In genomic region chr3:196867155-196867506, GRCh38 we compare ENCODE assay signal across 8 cellular contexts. TPM values are rescaled to one million over a fixed set of nuclear protein-coding genes. Genes with fewer than 3 reads are reported as not detected.
A peak's percentile ranks its signal among the peaks of the same experiment; 100 is the strongest.
DNase-seq lines count a peak whose midpoint lies in the region; ATAC-seq, FAIRE-seq and TF ChIP-seq lines count a peak whose summit lies in the region.

No MANE protein-coding gene starts in this region.

- H3K27ac Mint-ChIP-seq in activated T-cell treated with anti-CD3 and anti-CD28 coated beads, Interleukin-2, amount 50 U/mL, for 24 hours: peak overlapping the region; percentile 92
- peak overlapping the region; percentile 86 for H3K27ac Mint-ChIP-seq in activated CD8-positive, alpha-beta T cell treated with anti-CD3 and anti-CD28 coated beads, Interleukin-2, amount 10 ng/mL, durations not matched to agents 7 days and 5 days

- no peak for TF ChIP-seq CTCF in kidney (IDR thresholded peaks at IDR 0.05; ENCODE audit: borderline replicate concordance, extremely low read depth, insufficient read depth)

- peaks cover 20% of the 10 kb centered on the region for H3K36me3 Mint-ChIP-seq in activated T-cell treated with anti-CD3 and anti-CD28 coated beads, Interleukin-2, amount 50 U/mL, for 24 hours (ENCODE audit: low read depth)
- H3K36me3 Mint-ChIP-seq in activated CD8-positive, alpha-beta T cell treated with anti-CD3 and anti-CD28 coated beads, Interleukin-2, amount 10 ng/mL, durations not matched to agents 7 days and 5 days (ENCODE audit: low read depth): peaks cover 4% of the 10 kb centered on the region

- no peaks in the 10 kb centered on the region for H3K9me3 Mint-ChIP-seq in activated T-cell treated with anti-CD3 and anti-CD28 coated beads, Interleukin-2, amount 50 U/mL, for 24 hours
- H3K9me3 Mint-ChIP-seq in activated CD8-positive, alpha-beta T cell treated with anti-CD3 and anti-CD28 coated beads, Interleukin-2, amount 10 ng/mL, durations not matched to agents 7 days and 5 days (ENCODE audit: insufficient read depth): peaks cover 7% of the 10 kb centered on the region

- H3K9ac ChIP-seq in kidney (ENCODE audit: low read length in 2 of 2): peak overlapping the region; percentile 74 to 92

- H3K4me1 Mint-ChIP-seq in activated T-cell treated with anti-CD3 and anti-CD28 coated beads, Interleukin-2, amount 50 U/mL, for 24 hours (ENCODE audit: low read depth): peaks cover 26% of the 10 kb centered on the region
- peaks cover 19% of the 10 kb centered on the region for H3K4me1 Mint-ChIP-seq in activated CD8-positive, alpha-beta T cell treated with anti-CD3 and anti-CD28 coated beads, Interleukin-2, amount 10 ng/mL, durations not matched to agents 7 days and 5 days (ENCODE audit: low read depth)

- H3K4me3 ChIP-seq in kidney (ENCODE audit: low read length in 2 of 2) (peak overlapping the region; percentile 80 to 89), thymus (ENCODE audit: low read length) (peak overlapping the region; percentile 74)

- peak overlapping the region; percentile 59 to 82 for H3K27ac ChIP-seq in kidney (ENCODE audit: low read depth in 2 of 2, low read length in 2 of 2)
- no peak overlapping the region for H3K27ac ChIP-seq in thymus (ENCODE audit: low read depth)

- CTCF ChIA-PET in activated CD8-positive, alpha-beta T cell treated with anti-CD3 and anti-CD28 coated beads, Interleukin-2, amount 10 ng/mL, durations not matched to agents 7 days and 5 days (lab: Charles Lee): interaction anchor here (1.2 to 2.8 kb wide), 6 partner anchors 8 to 345 kb away, joined by 3 to 11 read pairs (median 3); partner anchors contain the start of gene NCBP2

- no peak for ATAC-seq in activated CD8-positive, alpha-beta T cell treated with anti-CD3 and anti-CD28 coated beads, Interleukin-2, amount 10 ng/mL, durations not matched to agents 7 days and 5 days

- H3K9me3 ChIP-seq in kidney (ENCODE audit: control insufficient read depth in 1 of 2, low read length in 2 of 2): no peaks in the 10 kb centered on the region
- H3K9me3 ChIP-seq in thymus (ENCODE audit: control insufficient read depth): no peaks in the 10 kb centered on the region

- no peak for FAIRE-seq in kidney (lab: Jason Lieb, UNC)

- WGBS in thymus: 54% methylated on average over 6 of the region's 6 CpGs

- intact Hi-C loops in kidney (cut with DNase I): no loop called here

- H3K4me3 Mint-ChIP-seq in activated T-cell treated with anti-CD3 and anti-CD28 coated beads, Interleukin-2, amount 50 U/mL, for 24 hours: peak overlapping the region; percentile 84
- peak overlapping the region; percentile 74 for H3K4me3 Mint-ChIP-seq in activated CD8-positive, alpha-beta T cell treated with anti-CD3 and anti-CD28 coated beads, Interleukin-2, amount 10 ng/mL, durations not matched to agents 7 days and 5 days

- H3K27me3 Mint-ChIP-seq in activated T-cell treated with anti-CD3 and anti-CD28 coated beads, Interleukin-2, amount 50 U/mL, for 24 hours: no peaks in the 10 kb centered on the region
- peaks cover 1% of the 10 kb centered on the region for H3K27me3 Mint-ChIP-seq in activated CD8-positive, alpha-beta T cell treated with anti-CD3 and anti-CD28 coated beads, Interleukin-2, amount 10 ng/mL, durations not matched to agents 7 days and 5 days (ENCODE audit: low read depth)

- POLR2A ChIA-PET in activated CD8-positive, alpha-beta T cell treated with anti-CD3 and anti-CD28 coated beads, Interleukin-2, amount 10 ng/mL, durations not matched to agents 7 days and 5 days (lab: Charles Lee): interaction anchor here (0.8 to 2.2 kb wide), 9 partner anchors 16 to 435 kb away, joined by 3 to 26 read pairs (median 5); partner anchors contain the start of genes FBXO45, NCBP2, UBXN7 and WDR53

- peaks cover 3 to 9% of the 10 kb centered on the region in 2 donors for H3K4me1 ChIP-seq in kidney (ENCODE audit: control insufficient read depth in 1 of 2, insufficient read depth in 1 of 2, low read depth in 1 of 2, low read length in 2 of 2)
- peaks cover 7% of the 10 kb centered on the region for H3K4me1 ChIP-seq in thymus (ENCODE audit: control insufficient read depth, insufficient read depth, low read length)

- H3K36me3 ChIP-seq in kidney (ENCODE audit: control insufficient read depth in 1 of 2, insufficient read depth in 2 of 2, low read length in 2 of 2): no peaks in the 10 kb centered on the region
- H3K36me3 ChIP-seq in thymus (ENCODE audit: control insufficient read depth, insufficient read depth): no peaks in the 10 kb centered on the region

- DNase-seq in activated T-cell treated with anti-CD3 and anti-CD28 coated beads, Interleukin-2, amount 50 U/mL, for 24 hours: no peak
- no peak for DNase-seq in activated T-cell treated with anti-CD3 and anti-CD28 coated beads, Interleukin-2, amount 50 U/mL, for 1 hour
- DNase-seq in activated CD8-positive, alpha-beta T cell treated with anti-CD3 and anti-CD28 coated beads, Interleukin-2, amount 10 ng/mL, durations not matched to agents 7 days and 5 days: no peak
- no peak for DNase-seq in kidney
- DNase-seq in EL: no peak
- no peak for DNase-seq in GF-D8 (lab: John Stamatoyannopoulos, UW)
- DNase-seq in NCI-H2029 (lab: John Stamatoyannopoulos, UW): no peak

- H3K27me3 ChIP-seq in thymus (ENCODE audit: control insufficient read depth, insufficient read depth): no peaks in the 10 kb centered on the region

RNA-seq across cellular contexts. Expression of gene SENP5, which starts 0.6 kb away (rescaled TPM):
- 10 to 100 TPM; 32.2 to 37.0 TPM for total RNA-seq in activated CD8-positive, alpha-beta T cell treated with anti-CD3 and anti-CD28 coated beads, Interleukin-2, amount 10 ng/mL, durations not matched to agents 7 days and 5 days
- 27.5 TPM for total RNA-seq in kidney
- polyA plus RNA-seq in kidney (ENCODE audit: insufficient read depth, low read depth, low replicate concordance) (5.8 TPM), thymus (11.3 TPM)
